Comparison of ENCODE assay signal across 9 cellular contexts in genomic region chr12:94561943-94562411, GRCh38.
DNase-seq lines count a peak whose midpoint lies in the region; ATAC-seq and TF ChIP-seq lines count a peak whose summit lies in the region.
"Had no signal": no experiment of that assay in that cellular context is flagged by ENCODE, and none has a peak within 500 bp of the region (broad histone marks: within the 10 kb centered on the region; RNA-seq: fewer than 3 reads in every experiment).

No MANE protein-coding gene starts in this region.

- TF ChIP-seq POLR2A in GM18505 (IDR thresholded peaks at IDR 0.05; ENCODE audit: borderline replicate concordance, extremely low read depth, insufficient read depth, insufficient read length), result peak; percentile 41

- H3K27me3 Mint-ChIP-seq in CD8-positive, alpha-beta memory T cell, result peaks cover 14 to 32% of the 10 kb centered on the region in 2 donors

- H3K27me3 ChIP-seq in HUES6 (ENCODE audit: control insufficient read depth, insufficient read depth, low read length), result peaks cover 7% of the 10 kb centered on the region; the same call in 1 of the 2 replicates
- no peaks in the 10 kb centered on the region for H3K27me3 ChIP-seq in CD8-positive, alpha-beta memory T cell (ENCODE audit: insufficient read depth, low read length, poor library complexity, severe bottlenecking)

- H3K9ac ChIP-seq in HUES6 (ENCODE audit: low read length), result peak overlapping the region; percentile 26

- no peak overlapping the region for H3K4me3 Mint-ChIP-seq in CD8-positive, alpha-beta memory T cell

- peaks cover 15% of the 10 kb centered on the region for H3K4me1 ChIP-seq in HUES6 (ENCODE audit: control insufficient read depth, insufficient read depth, low read length)
- no peaks in the 10 kb centered on the region for H3K4me1 ChIP-seq in CD8-positive, alpha-beta memory T cell (ENCODE audit: insufficient read depth, low read length)

- POLR2A ChIA-PET in CD8-positive, alpha-beta memory T cell (lab: Charles Lee), result no interaction called here

- H3K27ac ChIP-seq in HUES6 (ENCODE audit: low read depth, low read length), result no peak overlapping the region
- peak overlapping the region; percentile 65 for H3K27ac ChIP-seq in epithelial cell of prostate
- H3K27ac ChIP-seq in temporal lobe (ENCODE audit: low read depth, low read length), result peak overlapping the region; percentile 77
- no peak overlapping the region for H3K27ac ChIP-seq in CD8-positive, alpha-beta memory T cell (ENCODE audit: low read depth, low read length)
- H3K27ac ChIP-seq: thoracic aorta had no signal

- H3K4me1 Mint-ChIP-seq in CD8-positive, alpha-beta memory T cell, result peaks cover 0 to 1% (median 0%) of the 10 kb centered on the region in 3 donors

- CTCF ChIA-PET in CD8-positive, alpha-beta memory T cell (lab: Charles Lee), result no interaction called here

- no peaks in the 10 kb centered on the region for H3K9me3 Mint-ChIP-seq in CD8-positive, alpha-beta memory T cell

- no peaks in the 10 kb centered on the region for H3K36me3 Mint-ChIP-seq in CD8-positive, alpha-beta memory T cell

- H3K9me3 ChIP-seq in HUES6 (ENCODE audit: control insufficient read depth, insufficient read depth, low read depth, low read length), result no peaks in the 10 kb centered on the region
- no peaks in the 10 kb centered on the region for H3K9me3 ChIP-seq in CD8-positive, alpha-beta memory T cell (ENCODE audit: low read length)
- H3K9me3 ChIP-seq: thoracic aorta had no signal

- H3K27ac Mint-ChIP-seq in CD8-positive, alpha-beta memory T cell, result peak overlapping the region in 1 of 8 donors; percentile 15

- ATAC-seq in GM18505 (IDR thresholded peaks at IDR 0.05; ENCODE audit: unreplicated experiment) (peak; percentile 79), GM21528 (IDR thresholded peaks at IDR 0.05; ENCODE audit: low FRiP score, unreplicated experiment) (peak; percentile 81), sciatic nerve (no peak)

- H3K36me3 ChIP-seq in HUES6 (ENCODE audit: control insufficient read depth, insufficient read depth, low read length), result no peaks in the 10 kb centered on the region
- H3K36me3 ChIP-seq in CD8-positive, alpha-beta memory T cell (ENCODE audit: insufficient read depth, low read length), result no peaks in the 10 kb centered on the region
- H3K36me3 ChIP-seq: thoracic aorta had no signal

- no peak overlapping the region for H3K4me3 ChIP-seq in HUES6 (ENCODE audit: low read depth, low read length)
- H3K4me3 ChIP-seq in CD8-positive, alpha-beta memory T cell (ENCODE audit: low read length), result no peak overlapping the region
- H3K4me3 ChIP-seq: thoracic aorta had no signal

- intact Hi-C loops in sciatic nerve (cut with DNase I), result no loop called here

- DNase-seq in epithelial cell of prostate (ENCODE audit: low read depth, low spot score) (peak; percentile 69), sciatic nerve (ENCODE audit: low spot score) (no peak), foreskin melanocyte (no peak)
- DNase-seq in CD8-positive, alpha-beta memory T cell, result no peak

Comparison
In these comparisons a context has a peak if more than half of its experiments do, and no peak if none do; other contexts are left out.
1. H3K27ac ChIP-seq: peak in epithelial cell of prostate (single experiment) and temporal lobe (single experiment); none in HUES6 (single experiment) and CD8-positive, alpha-beta memory T cell (single experiment).